In genomic region chr9:126722252-126722921, GRCh38 we compare ENCODE assay signal across 1 cellular context.
TF ChIP-seq lines count a peak whose summit lies in the region.

No MANE protein-coding gene starts in this region.

TF ChIP-seq in HEK293, 187 proteins besides CTCF, POLR2A, EP300 and RAD21 (continued from another document):
- no peak for TF ChIP-seq AEBP2 (tag by site-specific recombination; IDR thresholded peaks at IDR 0.05; ENCODE audit: borderline replicate concordance)
